In genomic region chr22:46060292-46061123, GRCh38 we compare ENCODE assay signal across 13 cellular contexts.
DNase-seq lines count a peak whose midpoint lies in the region; ATAC-seq and TF ChIP-seq lines count a peak whose summit lies in the region.
"Had no signal": no experiment of that assay in that cellular context is flagged by ENCODE, and none has a peak within 500 bp of the region (broad histone marks: within the 10 kb centered on the region; RNA-seq: fewer than 3 reads in every experiment).

No MANE protein-coding gene starts in this region.

- H3K4me3 ChIP-seq in GM23248, result no peak overlapping the region
- no peak overlapping the region for H3K4me3 ChIP-seq in gastroesophageal sphincter
- no peak overlapping the region for H3K4me3 ChIP-seq in skeletal muscle tissue (ENCODE audit: low read length in 3 of 3)
- no peak overlapping the region for H3K4me3 ChIP-seq in mucosa of descending colon

- peaks cover under 1% of the 10 kb centered on the region for H3K36me3 Mint-ChIP-seq in activated CD4-positive, alpha-beta T cell treated with anti-CD3 and anti-CD28 coated beads, Interleukin-2, amount 10 ng/mL, durations not matched to agents 24 days and 14 days (ENCODE audit: low read depth)
- H3K36me3 Mint-ChIP-seq: brain, IgD-negative memory B cell had no signal

- peak overlapping the region; percentile 99; the same call in 1 of the 2 replicates for H3K27ac ChIP-seq in GM23248
- H3K27ac ChIP-seq in angular gyrus (ENCODE audit: low read depth, low read length), result peak overlapping the region; percentile 87
- peak overlapping the region in 3 of 4 donors; percentile 98 to 100 (median 99) for H3K27ac ChIP-seq in gastroesophageal sphincter
- peak overlapping the region; percentile 98 for H3K27ac ChIP-seq in skeletal muscle tissue (ENCODE audit: low read depth, low read length)

- no peak for TF ChIP-seq POLR2A in gastroesophageal sphincter (IDR thresholded peaks at IDR 0.05)

- DNase-seq in GM23248 (peak; percentile 24), mucosa of descending colon (no peak), NCI-H774 (lab: John Stamatoyannopoulos, UW) (no peak)
- no peak for DNase-seq in activated CD4-positive, alpha-beta T cell treated with anti-CD3 and anti-CD28 coated beads, Interleukin-2, amount 10 ng/mL, durations not matched to agents 24 days and 14 days
- no peak for DNase-seq in activated CD8-positive, alpha-beta memory T cell treated with anti-CD3 and anti-CD28 coated beads for 24 hours
- DNase-seq: activated T-cell treated with anti-CD3 and anti-CD28 coated beads for 4 hours, BE2C, GF-D8 had no signal

- no peaks in the 10 kb centered on the region for H3K27me3 ChIP-seq in GM23248 (replicated peaks; ENCODE audit: insufficient read depth)
- H3K27me3 ChIP-seq in gastroesophageal sphincter, result no peaks in the 10 kb centered on the region
- no peaks in the 10 kb centered on the region for H3K27me3 ChIP-seq in skeletal muscle tissue (ENCODE audit: control insufficient read depth in 3 of 3, insufficient read depth in 3 of 3, low read length in 3 of 3)
- H3K27me3 ChIP-seq: BE2C had no signal

- TF ChIP-seq CTCF in gastroesophageal sphincter (IDR thresholded peaks at IDR 0.05), result no peak
- no peak for TF ChIP-seq CTCF in mucosa of descending colon (IDR thresholded peaks at IDR 0.05)

- H3K9me2 ChIP-seq in GM23248 (ENCODE audit: insufficient read depth), result no peaks in the 10 kb centered on the region

- peak overlapping the region; percentile 1; the same call in 1 of the 2 replicates for H3K9ac ChIP-seq in GM23248
- H3K9ac ChIP-seq in skeletal muscle tissue (ENCODE audit: low read depth in 1 of 3, low read length in 3 of 3), result peak overlapping the region in 1 of 3 donors; percentile 43

- no peak overlapping the region for H2AFZ ChIP-seq in GM23248

- ATAC-seq in gastroesophageal sphincter (no peak), mucosa of descending colon (no peak)

- H3K4me1 Mint-ChIP-seq in activated CD4-positive, alpha-beta T cell treated with anti-CD3 and anti-CD28 coated beads, Interleukin-2, amount 10 ng/mL, durations not matched to agents 24 days and 14 days, result peaks cover 18% of the 10 kb centered on the region

- in situ Hi-C loops in GM23248 (cut with MboI), result no loop called here

- H3F3A ChIP-seq in GM23248 (ENCODE audit: insufficient read depth), result peaks cover 34% of the 10 kb centered on the region

- no peak overlapping the region for H3K27ac Mint-ChIP-seq in activated CD4-positive, alpha-beta T cell treated with anti-CD3 and anti-CD28 coated beads, Interleukin-2, amount 10 ng/mL, durations not matched to agents 24 days and 14 days

- no peak overlapping the region for H3K4me2 ChIP-seq in GM23248 (ENCODE audit: unreplicated experiment)

- H3K36me3 ChIP-seq in GM23248 (ENCODE audit: low read depth), result no peaks in the 10 kb centered on the region
- peaks cover 0 to 7% of the 10 kb centered on the region in 2 donors for H3K36me3 ChIP-seq in gastroesophageal sphincter
- H3K36me3 ChIP-seq in skeletal muscle tissue (ENCODE audit: control insufficient read depth in 3 of 3, insufficient read depth in 3 of 3, low read length in 3 of 3), result no peaks in the 10 kb centered on the region
- H3K36me3 ChIP-seq in mucosa of descending colon (ENCODE audit: low read depth), result no peaks in the 10 kb centered on the region
- H3K36me3 ChIP-seq: BE2C had no signal

- peaks cover 63% of the 10 kb centered on the region for H3K4me1 ChIP-seq in GM23248 (ENCODE audit: insufficient read depth)
- peaks cover 7 to 100% (median 73%) of the 10 kb centered on the region in 3 donors for H3K4me1 ChIP-seq in gastroesophageal sphincter
- H3K4me1 ChIP-seq in skeletal muscle tissue (ENCODE audit: control insufficient read depth in 3 of 3, insufficient read depth in 3 of 3, low read length in 3 of 3), result peaks cover 70 to 84% (median 71%) of the 10 kb centered on the region in 3 donors
- peaks cover 27% of the 10 kb centered on the region for H3K4me1 ChIP-seq in mucosa of descending colon (ENCODE audit: low read depth)

- intact Hi-C loops in mucosa of descending colon (cut with DNase I, micrococcal nuclease), result no loop called here
- intact Hi-C loops in activated CD4-positive, alpha-beta T cell treated with anti-CD3 and anti-CD28 coated beads, Interleukin-2, amount 10 ng/mL, durations not matched to agents 24 days and 14 days (cut with micrococcal nuclease), result no loop called here

- no peaks in the 10 kb centered on the region for H3K9me3 Mint-ChIP-seq in activated CD4-positive, alpha-beta T cell treated with anti-CD3 and anti-CD28 coated beads, Interleukin-2, amount 10 ng/mL, durations not matched to agents 24 days and 14 days
- H3K9me3 Mint-ChIP-seq: IgD-negative memory B cell had no signal

- no peak overlapping the region for H3K4me3 Mint-ChIP-seq in activated CD4-positive, alpha-beta T cell treated with anti-CD3 and anti-CD28 coated beads, Interleukin-2, amount 10 ng/mL, durations not matched to agents 24 days and 14 days

- no peaks in the 10 kb centered on the region for H4K20me1 ChIP-seq in GM23248 (ENCODE audit: insufficient read depth)

- WGBS in GM23248 (ENCODE audit: low coverage in 1 of 2, low lambda C conversion rate in 2 of 2, missing lambda C conversion rate in 2 of 2), 2 experiments, result 92 to 93% methylated on average over 14 of the region's 14 CpGs
- WGBS in gastroesophageal sphincter (ENCODE audit: low coverage in 1 of 2), 2 donors, result 76 to 83% methylated on average over 11 to 14 of the region's 14 CpGs

- H3K27me3 Mint-ChIP-seq in activated CD4-positive, alpha-beta T cell treated with anti-CD3 and anti-CD28 coated beads, Interleukin-2, amount 10 ng/mL, durations not matched to agents 24 days and 14 days, result no peaks in the 10 kb centered on the region
- H3K27me3 Mint-ChIP-seq: IgD-negative memory B cell had no signal

- peaks cover 100% of the 10 kb centered on the region for H3K79me2 ChIP-seq in GM23248 (ENCODE audit: insufficient read depth)

- H3K9me3 ChIP-seq in GM23248 (ENCODE audit: low read depth) (no peaks in the 10 kb centered on the region), gastroesophageal sphincter (no peaks in the 10 kb centered on the region), skeletal muscle tissue (ENCODE audit: control insufficient read depth in 3 of 3, low read length in 3 of 3) (no peaks in the 10 kb centered on the region), mucosa of descending colon (no peaks in the 10 kb centered on the region)
- H3K9me3 ChIP-seq: BE2C had no signal

- TF ChIP-seq EP300 in gastroesophageal sphincter (IDR thresholded peaks at IDR 0.05), result no peak
